17 cellular contexts compared by ENCODE assay signal in the genomic region with DNA sequence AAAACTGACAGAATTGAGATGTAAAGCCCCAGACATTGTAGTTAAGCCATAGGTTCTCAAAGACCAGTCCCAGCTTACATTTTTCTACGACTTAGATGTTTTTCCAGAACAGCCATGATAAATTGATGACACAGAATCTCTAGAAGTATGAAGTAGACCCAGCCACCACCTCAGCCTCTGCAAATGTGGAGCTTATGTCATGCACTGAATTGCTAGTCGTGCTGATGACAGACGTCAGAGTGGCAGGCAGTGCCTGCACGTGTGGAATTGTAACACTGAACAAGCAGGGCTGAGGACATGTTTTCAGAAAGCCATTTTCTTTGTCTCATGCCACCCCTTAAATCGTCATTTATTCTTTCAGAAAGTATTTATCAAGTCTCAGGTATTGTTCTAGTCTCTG.
DNase-seq lines count a peak whose midpoint lies in the region; FAIRE-seq and TF ChIP-seq lines count a peak whose summit lies in the region.
"Had no signal": no experiment of that assay in that cellular context is flagged by ENCODE, and none has a peak within 500 bp of the region (broad histone marks: within the 10 kb centered on the region; RNA-seq: fewer than 3 reads in every experiment).

No MANE protein-coding gene starts in this region.

- H4K91ac ChIP-seq in mesenchymal stem cell (ENCODE audit: low read length), result no peak overlapping the region

- in situ Hi-C loops in ACHN (cut with HindIII; ENCODE audit: low pct_ligation_motif_present, low pct_unique_long_range_greater_than_20kb, low sequenced_read_pairs), result no loop called here

- no peak for FAIRE-seq in bronchial epithelial cell (lab: Jason Lieb, UNC)

- H3K4me3 ChIP-seq in AG04450 (ENCODE audit: low read depth, low read length) (no peak overlapping the region), bronchial epithelial cell (ENCODE audit: low read depth, low read length) (no peak overlapping the region), mesenchymal stem cell (ENCODE audit: insufficient read depth in 1 of 2, low read depth in 1 of 2, low read length in 2 of 2) (no peak overlapping the region)
- H3K4me3 ChIP-seq: esophagus squamous epithelium, SJCRH30, vagina had no signal

- H3K9me3 ChIP-seq in AG04450 (ENCODE audit: control insufficient read depth, insufficient read depth, low read length) (no peaks in the 10 kb centered on the region), mesenchymal stem cell (ENCODE audit: control insufficient read depth, low read length) (no peaks in the 10 kb centered on the region)
- H3K9me3 ChIP-seq: esophagus squamous epithelium, neutrophil, SJCRH30, vagina had no signal

- no peak for TF ChIP-seq CTCF in AG04450 (IDR thresholded peaks at IDR 0.05; ENCODE audit: low read depth, low read length)
- no peak for TF ChIP-seq CTCF in bronchial epithelial cell (IDR thresholded peaks at IDR 0.05; ENCODE audit: insufficient read depth, low read length, severe bottlenecking)

- H3K18ac ChIP-seq in mesenchymal stem cell (ENCODE audit: low read depth in 1 of 2, low read length in 2 of 2), result peak overlapping the region in 1 of 2 experiments; percentile 4

- no peak for DNase-seq in AG04450 (ENCODE audit: low read depth, low spot score)
- peak; percentile 40 for DNase-seq in M059J (ENCODE audit: low read depth)
- peak; percentile 18 for DNase-seq in bronchial epithelial cell (ENCODE audit: low read depth)
- peak; percentile 41 for DNase-seq in mesenchymal stem cell
- DNase-seq in NCI-H774 (lab: John Stamatoyannopoulos, UW), result no peak
- DNase-seq in NCI-H1105 treated with DMSO at 0.1 percent for 48 hours (lab: John Stamatoyannopoulos, UW), result no peak
- DNase-seq in effector CD8-positive, alpha-beta T cell (lab: John Stamatoyannopoulos, UW), result no peak
- no peak for DNase-seq in ACHN
- DNase-seq: activated CD4-positive, alpha-beta T cell treated with anti-CD3 and anti-CD28 coated beads for 4 hours; activated CD8-positive, alpha-beta memory T cell treated with anti-CD3 and anti-CD28 coated beads, Interleukin-2, amount 50 U/mL, for 4 hours; esophagus squamous epithelium; midbrain; NCI-H187; NCI-H345; SJCRH30 had no signal

- no peak overlapping the region for H3K4ac ChIP-seq in mesenchymal stem cell (ENCODE audit: low read depth in 1 of 2, low read length in 2 of 2)

- H3K36me3 ChIP-seq in bronchial epithelial cell (ENCODE audit: control insufficient read depth, insufficient read depth, low read length) (peaks cover 5% of the 10 kb centered on the region), mesenchymal stem cell (ENCODE audit: control insufficient read depth in 1 of 2, insufficient read depth in 2 of 2, low read depth in 1 of 2, low read length in 2 of 2) (peaks cover 10 to 23% of the 10 kb centered on the region in 2 experiments)
- H3K36me3 ChIP-seq: neutrophil had no signal

- H2BK120ac ChIP-seq in mesenchymal stem cell (ENCODE audit: low read depth, low read length), result no peak overlapping the region

- POLR2A ChIA-PET in AG04450 (lab: Yijun Ruan, JAX), result interaction anchor here (0.6 kb wide), 1 partner anchor 119 kb away, joined by 4 read pairs; no protein-coding TSS in a partner anchor

- no peak overlapping the region for H3K4me2 ChIP-seq in mesenchymal stem cell (ENCODE audit: low read length, poor library complexity, severe bottlenecking)

- CTCF ChIA-PET in AG04450 (lab: Charles Lee), result interaction anchor here (0.6 to 3.5 kb wide), 4 partner anchors 31 to 266 kb away, joined by 3 to 14 read pairs (median 6); no protein-coding TSS in a partner anchor

- H3K27me3 ChIP-seq in AG04450 (ENCODE audit: control insufficient read depth, insufficient read depth, low read length) (no peaks in the 10 kb centered on the region), bronchial epithelial cell (ENCODE audit: control insufficient read depth, insufficient read depth, low read length) (no peaks in the 10 kb centered on the region), mesenchymal stem cell (ENCODE audit: control insufficient read depth in 1 of 2, insufficient read depth in 1 of 2, low read length in 2 of 2) (no peaks in the 10 kb centered on the region)
- H3K27me3 ChIP-seq: esophagus squamous epithelium, neutrophil, SJCRH30, vagina had no signal

- peak overlapping the region in 1 of 2 experiments; percentile 65 for H2BK12ac ChIP-seq in mesenchymal stem cell (ENCODE audit: low read length in 2 of 2)

- H3K79me1 ChIP-seq in mesenchymal stem cell (replicated peaks; ENCODE audit: low read length, poor library complexity, severe bottlenecking), result peaks cover 5% of the 10 kb centered on the region

- peak overlapping the region; percentile 27 for H2AK5ac ChIP-seq in mesenchymal stem cell (ENCODE audit: low read length, severe bottlenecking)

- H3K14ac ChIP-seq in mesenchymal stem cell (ENCODE audit: low read length in 2 of 2), result no peak overlapping the region

- no peak overlapping the region for H2BK15ac ChIP-seq in mesenchymal stem cell (ENCODE audit: low read depth, poor library complexity, severe bottlenecking)

- H3K4me1 ChIP-seq in mesenchymal stem cell (ENCODE audit: control insufficient read depth, insufficient read depth, low read depth, low read length), result peaks cover 8% of the 10 kb centered on the region
- H3K4me1 ChIP-seq: esophagus squamous epithelium, vagina had no signal

- no peak overlapping the region for H2AFZ ChIP-seq in mesenchymal stem cell (ENCODE audit: low read depth, low read length)

- no peak overlapping the region for H2BK5ac ChIP-seq in mesenchymal stem cell (ENCODE audit: low read depth, low read length, poor library complexity, severe bottlenecking)

- 61% methylated on average over 5 of the region's 5 CpGs for WGBS in mesenchymal stem cell

- H3K9ac ChIP-seq in mesenchymal stem cell (ENCODE audit: low read length), result peak overlapping the region; percentile 18

- no peak overlapping the region for H3K23ac ChIP-seq in mesenchymal stem cell (ENCODE audit: low read length in 2 of 2)

- H3K27ac ChIP-seq in AG04450 (ENCODE audit: low read depth, low read length), result peak overlapping the region; percentile 79
- H3K27ac ChIP-seq in mesenchymal stem cell (ENCODE audit: low read length, poor library complexity, severe bottlenecking), result peak overlapping the region; percentile 60
- H3K27ac ChIP-seq: esophagus squamous epithelium, neutrophil, SJCRH30, vagina had no signal

- no peak overlapping the region for H4K8ac ChIP-seq in mesenchymal stem cell (ENCODE audit: low read length)

Comparison
In these comparisons a context has a peak if more than half of its experiments do, and no peak if none do; other contexts are left out.
1. DNase-seq: peak in M059J (single experiment), bronchial epithelial cell (single experiment) and mesenchymal stem cell (single experiment); none in AG04450 (single experiment), NCI-H774 (single experiment), NCI-H1105 treated with DMSO at 0.1 percent for 48 hours (single experiment), effector CD8-positive, alpha-beta T cell (single experiment) and ACHN (single experiment).